37 cellular contexts compared by ENCODE assay signal in the genomic region with DNA sequence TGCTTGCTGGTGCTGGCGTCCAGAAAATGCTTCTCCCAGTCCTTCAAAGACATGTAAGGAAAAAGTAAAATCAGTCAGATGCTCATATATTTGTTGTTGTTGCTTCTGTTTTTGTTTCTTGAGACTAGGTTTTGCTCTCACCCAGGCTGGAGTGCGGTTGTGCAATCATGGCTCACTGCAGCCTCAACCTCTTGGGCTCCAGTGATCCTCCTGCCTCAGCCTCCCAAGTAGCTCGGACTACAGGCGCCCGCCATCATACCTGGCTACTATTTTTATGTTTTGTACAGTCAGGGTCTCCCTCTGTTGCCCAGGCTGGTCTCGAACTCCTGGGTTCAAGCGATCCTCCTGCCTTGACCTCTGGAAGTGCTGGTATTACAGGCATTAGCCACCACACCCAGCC. TPM values are rescaled to one million over a fixed set of nuclear protein-coding genes. Genes with fewer than 3 reads are reported as not detected.
"Had no signal": no experiment of that assay in that cellular context is flagged by ENCODE, and none has a peak within 500 bp of the region (broad histone marks: within the 10 kb centered on the region; RNA-seq: fewer than 3 reads in every experiment).

No MANE protein-coding gene starts in this region.

- H3K36me3 Mint-ChIP-seq: naive thymus-derived CD4-positive, alpha-beta T cell; natural killer cell; neural progenitor cell; stimulated activated memory B cell treated with anti-CD40 and anti-IgM and Interleukin-4, amounts not matched to agents 10 μg/mL and 1 μg/mL and 100 μg/mL, for 72 hours; type B pancreatic cell had no signal

- ATAC-seq: naive thymus-derived CD4-positive, alpha-beta T cell; natural killer cell; psoas muscle; right cardiac atrium; sciatic nerve; stimulated activated memory B cell treated with anti-CD40 and anti-IgM and Interleukin-4, amounts not matched to agents 10 μg/mL and 1 μg/mL and 100 μg/mL, for 72 hours; stimulated activated naive CD8-positive, alpha-beta T cell treated with anti-CD3 and anti-CD28 coated beads, Interleukin-15, amount 100 ng/mL, for 72 hours; stimulated activated naive CD8-positive, alpha-beta T cell treated with anti-CD3 and anti-CD28 coated beads, Interleukin-15, Interleukin-2, amounts not matched to agents 100 U/mL and 50 U/mL, for 24 hours; upper lobe of right lung had no signal

- H3K27me3 Mint-ChIP-seq: naive thymus-derived CD4-positive, alpha-beta T cell; progenitor cell of endocrine pancreas; stimulated activated memory B cell treated with anti-CD40 and anti-IgM and Interleukin-4, amounts not matched to agents 10 μg/mL and 1 μg/mL and 100 μg/mL, for 72 hours; stimulated activated naive CD8-positive, alpha-beta T cell treated with anti-CD3 and anti-CD28 coated beads, Interleukin-15, amount 100 ng/mL, for 72 hours; type B pancreatic cell had no signal

- H3K9me3 ChIP-seq: neutrophil, psoas muscle, spleen, suprapubic skin, testis, tibial artery, transverse colon, upper lobe of right lung, uterus had no signal

- H3K9ac ChIP-seq: neural progenitor cell, parathyroid adenoma had no signal

- H3K4me3 Mint-ChIP-seq: naive thymus-derived CD4-positive, alpha-beta T cell; natural killer cell; nephron; neural progenitor cell; stimulated activated memory B cell treated with anti-CD40 and anti-IgM and Interleukin-4, amounts not matched to agents 10 μg/mL and 1 μg/mL and 100 μg/mL, for 72 hours; stimulated activated naive CD8-positive, alpha-beta T cell treated with anti-CD3 and anti-CD28 coated beads, Interleukin-15, amount 100 ng/mL, for 72 hours; type B pancreatic cell had no signal

- DNase-seq: naive thymus-derived CD4-positive, alpha-beta T cell; natural killer cell; nucleus accumbens; posterior cingulate gyrus; psoas muscle; right cardiac atrium; spleen; stimulated activated CD4-positive, alpha-beta T cell treated with anti-CD3 and anti-CD28 coated beads, Interleukin-12 subunit alpha, Interleukin-12 subunit beta, amount 100 ng/mL, for 4 hours; stimulated activated CD4-positive, alpha-beta T cell treated with anti-CD3 and anti-CD28 coated beads, Interleukin-1b, Interleukin-23, amount 100 ng/mL, for 48 hours; stimulated activated CD4-positive, alpha-beta T cell treated with anti-CD3 and anti-CD28 coated beads, Interleukin-4, amount 100 ng/mL, for 1 hour; stimulated activated CD4-positive, alpha-beta T cell treated with anti-CD3 and anti-CD28 coated beads, Interleukin-4, amount 100 ng/mL, for 4 hours; stimulated activated CD8-positive, alpha-beta memory T cell treated with anti-CD3 and anti-CD28 coated beads, Interleukin-4, amount 100 ng/mL, for 48 hours; stimulated activated naive CD4-positive, alpha-beta T cell; stimulated activated naive CD8-positive, alpha-beta T cell treated with anti-CD3 and anti-CD28 coated beads, Interleukin-15, amount 100 ng/mL, for 72 hours; stimulated activated naive CD8-positive, alpha-beta T cell treated with anti-CD3 and anti-CD28 coated beads, Interleukin-15, Interleukin-2, amounts not matched to agents 100 U/mL and 50 U/mL, for 24 hours; substantia nigra; testis; tibial artery; transverse colon; upper lobe of right lung; uterus had no signal

- H3K4me2 ChIP-seq: neural progenitor cell, smooth muscle cell had no signal

- H3K4me3 ChIP-seq: neural progenitor cell, psoas muscle, skin epidermis, smooth muscle cell, spleen, suprapubic skin, testis, tibial artery, transverse colon, upper lobe of right lung, uterus had no signal

- H2AFZ ChIP-seq: neural progenitor cell, parathyroid adenoma had no signal

- H3K27ac ChIP-seq: neural progenitor cell, neutrophil, parathyroid adenoma, psoas muscle, skin epidermis, spleen, suprapubic skin, testis, tibial artery, transverse colon, upper lobe of right lung, uterus had no signal

- H3K27me3 ChIP-seq: neural progenitor cell, neutrophil, spleen, suprapubic skin, testis, tibial artery, transverse colon, upper lobe of right lung, uterus had no signal

- H3K36me3 ChIP-seq: neural progenitor cell, neutrophil, spleen, suprapubic skin, tibial artery, transverse colon, upper lobe of right lung, uterus had no signal

- H3K9me3 Mint-ChIP-seq: naive thymus-derived CD4-positive, alpha-beta T cell; natural killer cell; nephron; neural progenitor cell; stimulated activated memory B cell treated with anti-CD40 and anti-IgM and Interleukin-4, amounts not matched to agents 10 μg/mL and 1 μg/mL and 100 μg/mL, for 72 hours; stimulated activated naive CD8-positive, alpha-beta T cell treated with anti-CD3 and anti-CD28 coated beads, Interleukin-15, amount 100 ng/mL, for 72 hours; type B pancreatic cell had no signal

- H3K4me1 Mint-ChIP-seq: naive thymus-derived CD4-positive, alpha-beta T cell; natural killer cell; nephron; neural progenitor cell; stimulated activated memory B cell treated with anti-CD40 and anti-IgM and Interleukin-4, amounts not matched to agents 10 μg/mL and 1 μg/mL and 100 μg/mL, for 72 hours; stimulated activated naive CD8-positive, alpha-beta T cell treated with anti-CD3 and anti-CD28 coated beads, Interleukin-15, amount 100 ng/mL, for 72 hours had no signal

- H3K27ac Mint-ChIP-seq: naive thymus-derived CD4-positive, alpha-beta T cell; natural killer cell; nephron; neural progenitor cell; stimulated activated memory B cell treated with anti-CD40 and anti-IgM and Interleukin-4, amounts not matched to agents 10 μg/mL and 1 μg/mL and 100 μg/mL, for 72 hours; stimulated activated naive CD8-positive, alpha-beta T cell treated with anti-CD3 and anti-CD28 coated beads, Interleukin-15, amount 100 ng/mL, for 72 hours; type B pancreatic cell had no signal

- H3K4me1 ChIP-seq: neural progenitor cell, parathyroid adenoma, psoas muscle, spleen, suprapubic skin, testis, tibial artery, transverse colon, upper lobe of right lung, uterus had no signal

- H3K79me2 ChIP-seq: parathyroid adenoma had no signal

RNA-seq across cellular contexts. Expression of gene CALR3, which starts 13.2 kb away (rescaled TPM):
- total RNA-seq: naive thymus-derived CD4-positive, alpha-beta T cell; natural killer cell; omental fat pad; osteocyte; progenitor cell of endocrine pancreas; renal cortical epithelial cell; right cardiac atrium; sciatic nerve; smooth muscle cell; spleen; suprapubic skin; transverse colon; upper lobe of right lung; urinary bladder; uterus had no signal
- polyA plus RNA-seq: naive thymus-derived CD4-positive, alpha-beta T cell; neural cell; right cardiac atrium; smooth muscle cell; urinary bladder had no signal
